ENCODE assay signal across 1 cellular context in genomic region chr6:150002710-150003109, GRCh38.
TF ChIP-seq lines count a peak whose summit lies in the region.

No MANE protein-coding gene starts in this region.

TF ChIP-seq in HEK293, 187 proteins besides CTCF, POLR2A, EP300 and RAD21 (continued from another document):
- no peak for TF ChIP-seq ZNF645 (tag by site-specific recombination; IDR thresholded peaks at IDR 0.05)
- TF ChIP-seq ZNF768 (tag by site-specific recombination; IDR thresholded peaks at IDR 0.05) = no peak
TF ChIP-seq in HEK293: peak in this region for 1.
